In the genomic region with DNA sequence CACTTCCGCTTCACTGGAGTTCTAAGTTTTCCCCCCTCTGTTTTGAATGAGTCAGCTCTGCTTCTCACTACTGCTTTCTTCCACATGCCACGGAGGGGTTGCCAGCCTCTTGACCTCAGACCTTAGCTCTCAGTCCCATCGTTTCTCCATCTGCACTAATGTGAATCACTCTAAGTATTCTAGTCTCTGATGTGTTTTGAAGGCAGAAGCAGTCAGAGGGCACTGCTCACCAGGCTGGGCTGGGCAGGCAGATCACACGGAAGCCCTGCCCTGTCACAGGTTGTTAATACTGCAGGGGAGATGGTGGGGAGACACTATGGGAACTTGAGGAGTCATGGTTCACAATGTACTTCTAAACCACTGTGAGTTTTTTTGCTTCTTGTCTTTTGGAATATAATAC, we compare ENCODE assay signal across 7 cellular contexts. TPM values are rescaled to one million over a fixed set of nuclear protein-coding genes. Genes with fewer than 3 reads are reported as not detected.
"Had no signal": no experiment of that assay in that cellular context is flagged by ENCODE, and none has a peak within 500 bp of the region (broad histone marks: within the 10 kb centered on the region; RNA-seq: fewer than 3 reads in every experiment).

No MANE protein-coding gene starts in this region.

RNA-seq across cellular contexts. Expression of gene GOLGA8T, which starts 24.3 kb away (rescaled TPM):
- total RNA-seq: LHCN-M2, PC-9, RPMI7951, SJCRH30, SK-MEL-5 had no signal

RNA-seq across cellular contexts. Expression of gene GOLGA8J, which starts 27.8 kb away (rescaled TPM):
- total RNA-seq: LHCN-M2, NCI-H460, PC-9, Peyer's patch, RPMI7951, SJCRH30 had no signal
